Comparison of ENCODE assay signal across 31 cellular contexts in the genomic region with DNA sequence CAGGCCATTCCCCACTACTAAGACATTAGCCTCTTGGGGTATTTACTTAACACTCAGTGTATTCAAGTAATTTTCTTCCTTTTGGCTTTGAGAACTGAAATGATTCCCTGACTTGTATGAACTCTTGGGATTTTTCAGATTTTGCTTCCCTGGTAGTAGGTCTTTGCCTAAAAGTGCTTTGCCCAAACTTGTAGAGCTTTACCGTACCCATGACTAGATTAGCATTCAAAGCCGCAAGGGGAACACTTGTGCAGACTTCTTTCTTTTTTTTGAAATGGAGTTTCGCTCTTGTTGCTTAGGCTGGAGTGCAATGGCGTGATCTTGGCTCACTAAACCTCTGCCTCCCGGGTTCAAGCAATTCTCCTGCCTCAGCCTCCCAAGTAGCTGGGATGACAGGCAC.
"Had no signal": no experiment of that assay in that cellular context is flagged by ENCODE, and none has a peak within 500 bp of the region (broad histone marks: within the 10 kb centered on the region; RNA-seq: fewer than 3 reads in every experiment).

No MANE protein-coding gene starts in this region.

- H3K27ac ChIP-seq: brain microvascular endothelial cell, gastroesophageal sphincter, heart right ventricle had no signal

- H3K4me3 Mint-ChIP-seq: activated CD4-positive, alpha-beta T cell treated with anti-CD3 and anti-CD28 coated beads for 36 hours; activated CD4-positive, alpha-beta T cell treated with anti-CD3 and anti-CD28 coated beads, Interleukin-2, amount 10 ng/mL, durations not matched to agents 7 days and 5 days; activated CD8-positive, alpha-beta T cell treated with anti-CD3 and anti-CD28 coated beads for 36 hours; activated naive CD8-positive, alpha-beta T cell; activated T-cell treated with anti-CD3 and anti-CD28 coated beads, Interleukin-2, amount 50 U/mL, for 4 hours; activated T-helper 17 cell treated with anti-CD3 and anti-CD28 coated beads, Interleukin-2, amount 50 U/mL, for 72 hours; effector memory CD8-positive, alpha-beta T cell; T-cell; T-helper 1 cell treated with Interleukin-12 subunit alpha and Interleukin-12 subunit beta and Interleukin-4 antibody, amounts not matched to agents 30 μg/mL and 1 μg/mL, for 36 hours had no signal

- H3K27ac Mint-ChIP-seq: activated CD4-positive, alpha-beta T cell treated with anti-CD3 and anti-CD28 coated beads for 36 hours; activated CD4-positive, alpha-beta T cell treated with anti-CD3 and anti-CD28 coated beads, Interleukin-2, amount 10 ng/mL, durations not matched to agents 7 days and 5 days; activated CD8-positive, alpha-beta T cell treated with anti-CD3 and anti-CD28 coated beads for 36 hours; activated naive CD8-positive, alpha-beta T cell; activated T-helper 17 cell treated with anti-CD3 and anti-CD28 coated beads, Interleukin-2, amount 50 U/mL, for 72 hours; effector memory CD8-positive, alpha-beta T cell; T-cell; T-helper 1 cell treated with Interleukin-12 subunit alpha and Interleukin-12 subunit beta and Interleukin-4 antibody, amounts not matched to agents 30 μg/mL and 1 μg/mL, for 36 hours had no signal

- H3K9me3 ChIP-seq: gastroesophageal sphincter had no signal

- H3K36me3 ChIP-seq: brain microvascular endothelial cell, gastroesophageal sphincter, heart right ventricle had no signal

- DNase-seq: activated CD4-positive, alpha-beta T cell treated with anti-CD3 and anti-CD28 coated beads for 36 hours; activated CD4-positive, alpha-beta T cell treated with anti-CD3 and anti-CD28 coated beads, Interleukin-2, amount 10 ng/mL, durations not matched to agents 7 days and 5 days; activated CD4-positive, alpha-beta T cell treated with anti-CD3 and anti-CD28 coated beads, Interleukin-2, amount 50 U/mL, for 48 hours; activated CD4-positive, CD25-positive, alpha-beta regulatory T cell; activated CD4-positive, CD25-positive, alpha-beta regulatory T cell treated with anti-CD3 and anti-CD28 coated beads, Interleukin-2, amount 50 U/mL, for 72 hours; activated CD8-positive, alpha-beta memory T cell treated with anti-CD3 and anti-CD28 coated beads for 24 hours; activated CD8-positive, alpha-beta T cell treated with anti-CD3 and anti-CD28 coated beads for 36 hours; activated effector memory CD4-positive, alpha-beta T cell treated with Interleukin-2 at 50 U/mL for 16 hours; activated gamma-delta T cell treated with Interleukin-2 at 50 U/mL for 16 hours; activated naive CD4-positive, alpha-beta T cell treated with anti-CD3 and anti-CD28 coated beads, Interleukin-2, amount 50 U/mL, for 16 hours; activated naive CD4-positive, alpha-beta T cell treated with Interleukin-2 at 50 U/mL for 16 hours; activated T-cell treated with anti-CD3 and anti-CD28 coated beads, Interleukin-2, amount 50 U/mL, for 4 hours; amniotic stem cell; anterior cingulate cortex; brain microvascular endothelial cell; caudate nucleus; cortex of kidney; dermis blood vessel endothelial cell; effector CD4-positive, alpha-beta T cell; effector memory CD8-positive, alpha-beta T cell; foreskin fibroblast; heart right ventricle; SW 1271; T-cell had no signal

- FAIRE-seq: astrocyte, colon, endothelial cell of umbilical vein had no signal

- ATAC-seq: activated CD4-positive, alpha-beta T cell treated with anti-CD3 and anti-CD28 coated beads for 36 hours; activated CD8-positive, alpha-beta T cell treated with anti-CD3 and anti-CD28 coated beads for 36 hours; activated T-cell treated with anti-CD3 and anti-CD28 coated beads, Interleukin-2, amount 50 U/mL, for 4 hours; activated T-helper 17 cell treated with anti-CD3 and anti-CD28 coated beads, Interleukin-2, amount 50 U/mL, for 72 hours; effector memory CD8-positive, alpha-beta T cell; gastroesophageal sphincter; heart right ventricle; T-cell had no signal

- H3K4me3 ChIP-seq: gastroesophageal sphincter, heart right ventricle had no signal

- H3K27me3 Mint-ChIP-seq: activated CD4-positive, alpha-beta T cell treated with anti-CD3 and anti-CD28 coated beads for 36 hours; activated CD8-positive, alpha-beta T cell treated with anti-CD3 and anti-CD28 coated beads for 36 hours; activated naive CD8-positive, alpha-beta T cell; activated T-helper 17 cell treated with anti-CD3 and anti-CD28 coated beads, Interleukin-2, amount 50 U/mL, for 72 hours; effector memory CD8-positive, alpha-beta T cell; T-cell had no signal

- H3K9me3 Mint-ChIP-seq: activated CD4-positive, alpha-beta T cell treated with anti-CD3 and anti-CD28 coated beads, Interleukin-2, amount 10 ng/mL, durations not matched to agents 7 days and 5 days; activated CD8-positive, alpha-beta T cell treated with anti-CD3 and anti-CD28 coated beads for 36 hours; activated T-cell treated with anti-CD3 and anti-CD28 coated beads, Interleukin-2, amount 50 U/mL, for 4 hours; activated T-helper 17 cell treated with anti-CD3 and anti-CD28 coated beads, Interleukin-2, amount 50 U/mL, for 72 hours; effector memory CD8-positive, alpha-beta T cell; T-cell; T-helper 1 cell treated with Interleukin-12 subunit alpha and Interleukin-12 subunit beta and Interleukin-4 antibody, amounts not matched to agents 30 μg/mL and 1 μg/mL, for 36 hours had no signal

- H3K36me3 Mint-ChIP-seq: activated naive CD8-positive, alpha-beta T cell had no signal

- H3K27me3 ChIP-seq: brain microvascular endothelial cell, gastroesophageal sphincter, heart right ventricle had no signal
